In genomic region chr10:61125560-61126250, GRCh38 we compare ENCODE assay signal across 16 cellular contexts.
DNase-seq lines count a peak whose midpoint lies in the region; ATAC-seq, FAIRE-seq and TF ChIP-seq lines count a peak whose summit lies in the region.
"Had no signal": no experiment of that assay in that cellular context is flagged by ENCODE, and none has a peak within 500 bp of the region (broad histone marks: within the 10 kb centered on the region; RNA-seq: fewer than 3 reads in every experiment).

No MANE protein-coding gene starts in this region.

- H3K36me3 ChIP-seq in SJCRH30 = no peaks in the 10 kb centered on the region
- H3K36me3 ChIP-seq: heart left ventricle, vagina had no signal

- DNase-seq in D721Med (ENCODE audit: insufficient read length, low spot score) = no peak
- peak; percentile 9 for DNase-seq in Jurkat, Clone E6-1 (ENCODE audit: low read depth, low spot score)
- DNase-seq in SJCRH30 = no peak
- no peak for DNase-seq in A172 (ENCODE audit: low spot score)
- DNase-seq in NCI-H128 (lab: John Stamatoyannopoulos, UW; ENCODE audit: unreplicated experiment) = no peak
- DNase-seq: activated CD4-positive, alpha-beta T cell treated with anti-CD3 and anti-CD28 coated beads, Interleukin-2, amount 10 ng/mL, durations not matched to agents 7 days and 5 days; heart left ventricle; mammary epithelial cell; NCI-H146; retina; Right ventricle myocardium superior had no signal

- H3K27ac ChIP-seq in SJCRH30 = no peak overlapping the region
- H3K27ac ChIP-seq: heart left ventricle, vagina had no signal

- H3K4me1 ChIP-seq in SJCRH30 = no peaks in the 10 kb centered on the region
- H3K4me1 ChIP-seq: vagina had no signal

- no peak overlapping the region for H3K4me3 ChIP-seq in Jurkat, Clone E6-1 (ENCODE audit: low read length)
- no peak overlapping the region for H3K4me3 ChIP-seq in SJCRH30
- H3K4me3 ChIP-seq: heart left ventricle, vagina had no signal

- ATAC-seq in GM19025 (IDR thresholded peaks at IDR 0.05; ENCODE audit: low read depth, unreplicated experiment) = peak; percentile 75
- peak; percentile 86 for ATAC-seq in HG02852 (IDR thresholded peaks at IDR 0.05; ENCODE audit: unreplicated experiment)
- ATAC-seq in esophagus mucosa = no peak
- ATAC-seq: activated naive CD4-positive, alpha-beta T cell treated with anti-CD3 and anti-CD28 coated beads, Interleukin-2, amount 50 U/mL, for 72 hours had no signal

- H3K27me3 ChIP-seq in SJCRH30 = no peaks in the 10 kb centered on the region
- H3K27me3 ChIP-seq: heart left ventricle, vagina had no signal

- FAIRE-seq in D721Med (lab: Jason Lieb, UNC) = peak; percentile 80

- H3K9me3 ChIP-seq in SJCRH30 (replicated peaks) = no peaks in the 10 kb centered on the region
- H3K9me3 ChIP-seq: heart left ventricle, vagina had no signal

- no peak for TF ChIP-seq CTCF in D721Med (IDR thresholded peaks at IDR 0.05; ENCODE audit: insufficient read depth, missing control alignments)
